In genomic region chrX:37905436-37906147, GRCh38 we compare ENCODE assay signal across 1 cellular context.
TF ChIP-seq lines count a peak whose summit lies in the region.

No MANE protein-coding gene starts in this region.

TF ChIP-seq in GM12878, 131 proteins besides CTCF, POLR2A, EP300 and RAD21 (continued from another document):
- TF ChIP-seq CUX1 (IDR thresholded peaks at IDR 0.05; ENCODE audit: insufficient replicate concordance, low read depth, low read length) (no peak), POLR2AphosphoS5 (IDR thresholded peaks at IDR 0.05; ENCODE audit: low read length) (no peak), NKRF (conservative IDR thresholded peaks at IDR 0.05) (no peak), YY1 (IDR thresholded peaks at IDR 0.05; ENCODE audit: low read depth, low read length) (no peak)
TF ChIP-seq in GM12878: peak in this region for 0.
